Comparison of ENCODE assay signal across 17 cellular contexts in the genomic region with DNA sequence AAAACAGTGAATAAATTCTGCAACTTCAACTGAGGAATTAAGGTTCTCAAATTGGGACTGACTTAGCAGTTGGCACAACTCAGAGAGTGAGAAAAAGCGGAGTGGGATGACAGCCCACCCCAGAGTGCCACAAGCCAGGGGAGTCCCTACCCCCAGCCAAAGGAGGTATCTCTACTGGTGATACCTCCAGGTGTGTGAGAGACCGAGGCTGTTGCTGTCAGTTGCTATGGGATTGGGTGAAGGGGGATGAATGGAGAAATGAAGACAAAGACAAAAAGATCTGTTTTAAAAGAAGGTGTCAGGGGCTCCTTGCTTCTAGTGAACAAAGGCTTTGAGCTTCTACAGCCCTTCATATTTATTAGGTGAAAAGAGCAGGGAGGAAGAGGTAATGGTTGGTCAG.
A peak's percentile ranks its signal among the peaks of the same experiment; 100 is the strongest.
DNase-seq lines count a peak whose midpoint lies in the region; ATAC-seq, FAIRE-seq and TF ChIP-seq lines count a peak whose summit lies in the region.
"Had no signal": no experiment of that assay in that cellular context is flagged by ENCODE, and none has a peak within 500 bp of the region (broad histone marks: within the 10 kb centered on the region; RNA-seq: fewer than 3 reads in every experiment).

No MANE protein-coding gene starts in this region.

- POLR2A ChIA-PET in HepG2 (lab: Yijun Ruan, JAX), result interaction anchor here (1.5 to 2.7 kb wide), 2 partner anchors 12 to 120 kb away, joined by 3 to 12 read pairs; no protein-coding TSS in a partner anchor

- TF ChIP-seq POLR2A in HepG2 (IDR thresholded peaks at IDR 0.05; ENCODE audit: insufficient read depth in 1 of 2, low read depth in 2 of 2, low read length in 2 of 2) (no peak), right lobe of liver (IDR thresholded peaks at IDR 0.05) (no peak), transverse colon (IDR thresholded peaks at IDR 0.05) (no peak)

- CTCF ChIA-PET in HepG2 (lab: Yijun Ruan, JAX; ENCODE audit: low intra/inter-chr PET ratio, low total read pairs), result no interaction called here

- no peaks in the 10 kb centered on the region for H3K9me3 ChIP-seq in HepG2 (ENCODE audit: low read length)
- H3K9me3 ChIP-seq in right lobe of liver, result no peaks in the 10 kb centered on the region
- peaks cover 12% of the 10 kb centered on the region for H3K9me3 ChIP-seq in hepatocyte (ENCODE audit: low read depth)
- H3K9me3 ChIP-seq in transverse colon, result no peaks in the 10 kb centered on the region

- no peak for FAIRE-seq in HepG2 (lab: Jason Lieb, UNC)
- FAIRE-seq: D721Med, HTR-8/SVneo had no signal

- peak overlapping the region; percentile 26; the same call in 1 of the 2 replicates for H3K9ac ChIP-seq in HepG2 (ENCODE audit: insufficient read depth, low read depth, low read length)

- DNase-seq in HepG2 (ENCODE audit: low spot score), result no peak
- DNase-seq in right lobe of liver, result no peak
- DNase-seq in hepatocyte (ENCODE audit: low spot score), result no peak
- DNase-seq in nephron progenitor cell, result no peak
- DNase-seq in transverse colon, result no peak
- no peak for DNase-seq in dermis blood vessel endothelial cell
- no peak for DNase-seq in activated CD8-positive, alpha-beta memory T cell treated with anti-CD3 and anti-CD28 coated beads, Interleukin-2, amount 50 U/mL, for 48 hours
- DNase-seq in activated CD8-positive, alpha-beta memory T cell treated with anti-CD3 and anti-CD28 coated beads, Interleukin-2, amount 50 U/mL, for 4 hours, result no peak
- DNase-seq: C1 segment of cervical spinal cord; CD4-positive, alpha-beta T cell; DND-41; GDM1; HCEC 1CT; HFFc6 had no signal

- no peaks in the 10 kb centered on the region for H3K36me3 ChIP-seq in HepG2 (replicated peaks in 1 of 2; ENCODE audit: control insufficient read depth in 1 of 2, insufficient read depth in 2 of 2, low read length in 2 of 2)
- no peaks in the 10 kb centered on the region for H3K36me3 ChIP-seq in right lobe of liver
- H3K36me3 ChIP-seq in hepatocyte (replicated peaks; ENCODE audit: insufficient read depth, low read depth), result no peaks in the 10 kb centered on the region
- H3K36me3 ChIP-seq in transverse colon, result no peaks in the 10 kb centered on the region

- no peak overlapping the region for H3K4me3 ChIP-seq in HepG2 (replicated peaks in 1 of 3; ENCODE audit: insufficient read depth in 1 of 3, low read depth in 2 of 3, low read length in 3 of 3)
- no peak overlapping the region for H3K4me3 ChIP-seq in right lobe of liver
- no peak overlapping the region for H3K4me3 ChIP-seq in hepatocyte
- no peak overlapping the region for H3K4me3 ChIP-seq in transverse colon

- H3K27ac ChIP-seq in HepG2 (ENCODE audit: extremely low read length, insufficient read depth, low read length) (peak overlapping the region; percentile 56), right lobe of liver (no peak overlapping the region), hepatocyte (peak overlapping the region; percentile 60), transverse colon (peak overlapping the region; percentile 47 to 70 (median 66))

- peak overlapping the region; percentile 20 for H2AFZ ChIP-seq in HepG2 (ENCODE audit: low read length)
- H2AFZ ChIP-seq in hepatocyte, result no peak overlapping the region

- H3K4me1 ChIP-seq in HepG2 (ENCODE audit: insufficient read depth, low read length) (peaks cover 24% of the 10 kb centered on the region), right lobe of liver (peaks cover 0 to 13% (median 0%) of the 10 kb centered on the region in 4 donors), hepatocyte (ENCODE audit: insufficient read depth) (no peaks in the 10 kb centered on the region), transverse colon (peaks cover 0 to 24% (median 6%) of the 10 kb centered on the region in 4 donors)

- no peak for TF ChIP-seq RAD21 in HepG2 (CRISPR knock-in tag; IDR thresholded peaks at IDR 0.05)

- in situ Hi-C loops in HepG2 (cut with HindIII; ENCODE audit: extremely low pct_ligation_motif_present, low pct_unique_long_range_greater_than_20kb) (no loop called here), transverse colon (cut with MboI; ENCODE audit: low pct_ligation_motif_present in 1 of 4, low pct_unique_long_range_greater_than_20kb in 1 of 4, low sequenced_read_pairs in 3 of 4) (no loop called here)

- H3K9me3 Mint-ChIP-seq in nephron progenitor cell, result no peaks in the 10 kb centered on the region
- H3K9me3 Mint-ChIP-seq: CD4-positive, alpha-beta T cell had no signal

- no peak for TF ChIP-seq EP300 in HepG2 (IDR thresholded peaks at IDR 0.05; ENCODE audit: low read depth in 2 of 2, low read length in 2 of 2)
- TF ChIP-seq EP300 in HepG2 (CRISPR knock-in tag; IDR thresholded peaks at IDR 0.05; ENCODE audit: borderline replicate concordance), result no peak
- TF ChIP-seq EP300 in transverse colon (IDR thresholded peaks at IDR 0.05; ENCODE audit: low read depth), result no peak

- no peaks in the 10 kb centered on the region for H3K27me3 Mint-ChIP-seq in nephron progenitor cell (ENCODE audit: low read depth, poor library complexity)
- H3K27me3 Mint-ChIP-seq: B cell; CD4-positive, alpha-beta T cell had no signal

- peaks cover 10% of the 10 kb centered on the region for H3K4me1 Mint-ChIP-seq in nephron progenitor cell
- H3K4me1 Mint-ChIP-seq: B cell had no signal

- no peaks in the 10 kb centered on the region for H3K27me3 ChIP-seq in HepG2 (ENCODE audit: control insufficient read depth in 1 of 2, insufficient read depth in 2 of 2, low read length in 2 of 2)
- H3K27me3 ChIP-seq in right lobe of liver, result no peaks in the 10 kb centered on the region
- no peaks in the 10 kb centered on the region for H3K27me3 ChIP-seq in hepatocyte
- no peaks in the 10 kb centered on the region for H3K27me3 ChIP-seq in transverse colon

- no TSS peak for BruUV-seq in HepG2 (replicated peaks; lab: Mats Ljungman, UMichigan)

- no peaks in the 10 kb centered on the region for H3K9me2 ChIP-seq in hepatocyte (replicated peaks; ENCODE audit: insufficient read depth)

- H3K4me3 Mint-ChIP-seq in nephron progenitor cell, result no peak overlapping the region
- H3K4me3 Mint-ChIP-seq: B cell; CD4-positive, alpha-beta T cell; HFFc6 had no signal

- H3K36me3 Mint-ChIP-seq in nephron progenitor cell (ENCODE audit: low read depth), result no peaks in the 10 kb centered on the region

- no peaks in the 10 kb centered on the region for H4K20me1 ChIP-seq in HepG2 (ENCODE audit: insufficient read depth, low read length)
- H4K20me1 ChIP-seq in hepatocyte (ENCODE audit: insufficient read depth, poor library complexity, severe bottlenecking), result no peaks in the 10 kb centered on the region

- peak overlapping the region; percentile 18 for H3K27ac Mint-ChIP-seq in nephron progenitor cell
- H3K27ac Mint-ChIP-seq: B cell; CD4-positive, alpha-beta T cell; HFFc6 had no signal

- ATAC-seq in HepG2, result no peak
- no peak for ATAC-seq in right lobe of liver

- intact Hi-C loops in HepG2 (cut with micrococcal nuclease; ENCODE audit: unreplicated experiment) (no loop called here), right lobe of liver (cut with DNase I) (no loop called here), transverse colon (cut with DNase I; ENCODE audit: low total_unique reads) (no loop called here)

- WGBS in HepG2 (ENCODE audit: low lambda C conversion rate), result 47% methylated on average over 2 of the region's 2 CpGs
- WGBS in right lobe of liver (ENCODE audit: insufficient coverage, low coverage, low lambda C conversion rate, missing lambda C conversion rate), result 43% methylated on average over 2 of the region's 2 CpGs
- WGBS in hepatocyte (ENCODE audit: low lambda C conversion rate, missing lambda C conversion rate), result 89% methylated on average over 2 of the region's 2 CpGs
- 33 to 40% methylated on average over 1 to 2 of the region's 2 CpGs for WGBS in transverse colon (ENCODE audit: low coverage in 1 of 2), 2 donors

- no peak overlapping the region for H3K4me2 ChIP-seq in HepG2 (ENCODE audit: low read depth, low read length)
- H3K4me2 ChIP-seq in hepatocyte, result peak overlapping the region; percentile 1

- no peak for TF ChIP-seq CTCF in HepG2 (CRISPR knock-in tag; IDR thresholded peaks at IDR 0.05)
- no peak for TF ChIP-seq CTCF in right lobe of liver (IDR thresholded peaks at IDR 0.05)
- no peak for TF ChIP-seq CTCF in hepatocyte (IDR thresholded peaks at IDR 0.05; ENCODE audit: poor library complexity)
- TF ChIP-seq CTCF in nephron progenitor cell (IDR thresholded peaks at IDR 0.05), result no peak
- TF ChIP-seq CTCF in transverse colon (IDR thresholded peaks at IDR 0.05), result no peak

- H3K79me2 ChIP-seq in HepG2 (ENCODE audit: insufficient read depth, low read length) (no peaks in the 10 kb centered on the region), hepatocyte (no peaks in the 10 kb centered on the region)

TF ChIP-seq in HepG2, 621 proteins besides CTCF, POLR2A, EP300 and RAD21:
- TF ChIP-seq JARID2 (CRISPR knock-in tag; IDR thresholded peaks at IDR 0.05; ENCODE audit: insufficient replicate concordance), result no peak
- TF ChIP-seq ZNF430 (CRISPR knock-in tag; IDR thresholded peaks at IDR 0.05), result 0 out of 2 replicates have a peak, but pooled peaks have one; percentile 19

Comparison
In these comparisons a context has a peak if more than half of its experiments do, and no peak if none do; other contexts are left out.
1. H3K27ac ChIP-seq: peak in HepG2 (single experiment), hepatocyte (single experiment) and transverse colon (4 of 4); none in right lobe of liver (0 of 3).